ENCODE assay signal across 1 cellular context in genomic region chr11:72239849-72240460, GRCh38.
TF ChIP-seq lines count a peak whose summit lies in the region.

No MANE protein-coding gene starts in this region.

TF ChIP-seq in endothelial cell of umbilical vein, 7 proteins besides CTCF, POLR2A, EP300 and RAD21 (continued from another document):
- no peak for TF ChIP-seq MAX (IDR thresholded peaks at IDR 0.05; ENCODE audit: insufficient read depth, insufficient read length)
- peak; percentile 97 for TF ChIP-seq EZH2 (IDR thresholded peaks at IDR 0.05; ENCODE audit: borderline replicate concordance, low read depth, low read length, severe bottlenecking)
- TF ChIP-seq POLR2AphosphoS5 (IDR thresholded peaks at IDR 0.05; ENCODE audit: insufficient read depth, low read depth, low read length) = peak; percentile 70
- no peak for TF ChIP-seq JUN (IDR thresholded peaks at IDR 0.05; ENCODE audit: borderline replicate concordance, insufficient read depth, insufficient read length, low read depth)
- no peak for TF ChIP-seq MYC (IDR thresholded peaks at IDR 0.05; ENCODE audit: low read depth, low read length)
